Comparison of ENCODE assay signal across 21 cellular contexts in genomic region chr10:124509836-124510535, GRCh38. TPM values are rescaled to one million over a fixed set of nuclear protein-coding genes. Genes with fewer than 3 reads are reported as not detected.
DNase-seq lines count a peak whose midpoint lies in the region; ATAC-seq and TF ChIP-seq lines count a peak whose summit lies in the region.
"Had no signal": no experiment of that assay in that cellular context is flagged by ENCODE, and none has a peak within 500 bp of the region (broad histone marks: within the 10 kb centered on the region; RNA-seq: fewer than 3 reads in every experiment).

No MANE protein-coding gene starts in this region.

- H3K27me3 ChIP-seq in SJCRH30 (no peaks in the 10 kb centered on the region), endodermal cell (ENCODE audit: control insufficient read depth, insufficient read depth, low read length, poor library complexity, severe bottlenecking) (no peaks in the 10 kb centered on the region), neuronal stem cell (ENCODE audit: control insufficient read depth in 3 of 3, insufficient read depth in 3 of 3, low read depth in 1 of 3, low read length in 3 of 3) (no peaks in the 10 kb centered on the region)

- BruUV-seq in OCI-LY7 (replicated peaks; lab: Mats Ljungman, UMichigan): no TSS peak

- H3K4ac ChIP-seq in neuronal stem cell (ENCODE audit: low read length): no peak overlapping the region

- no peak overlapping the region for H2BK15ac ChIP-seq in neuronal stem cell (ENCODE audit: low read length)

- peak overlapping the region; percentile 30; the same call in 1 of the 2 replicates for H3K4me3 ChIP-seq in SJCRH30
- H3K4me3 ChIP-seq in endodermal cell (ENCODE audit: low read length): no peak overlapping the region
- no peak overlapping the region for H3K4me3 ChIP-seq in neuronal stem cell (ENCODE audit: low read length in 2 of 2)
- H3K4me3 ChIP-seq in OCI-LY7 (ENCODE audit: low read depth, low read length, poor library complexity, severe bottlenecking): no peak overlapping the region

- POLR2A ChIA-PET in OCI-LY7 (lab: Charles Lee): no interaction called here

- no peak overlapping the region for H2BK12ac ChIP-seq in neuronal stem cell (ENCODE audit: low read length)

- intact Hi-C loops in OCI-LY7 (cut with micrococcal nuclease; ENCODE audit: unreplicated experiment): no loop called here

- H3K27ac Mint-ChIP-seq in endodermal cell: no peak overlapping the region
- H3K27ac Mint-ChIP-seq: CD4-positive, alpha-beta T cell had no signal

- no peaks in the 10 kb centered on the region for H3K79me2 ChIP-seq in OCI-LY7 (ENCODE audit: insufficient read depth, low read depth, low read length)

- WGBS in endodermal cell (ENCODE audit: insufficient coverage in 1 of 2, insufficient read length in 1 of 2), 2 experiments: 89 to 94% methylated on average over 20 to 27 of the region's 27 CpGs
- no CpG with 5 or more reads among the region's 27 CpGs for whole genome bisulfite sequencing in neuronal stem cell (ENCODE audit: extremely low coverage in 2 of 2, insufficient read length in 2 of 2, insufficient replicate concordance in 1 of 2), 2 donors

- TF ChIP-seq CTCF in endodermal cell (conservative IDR thresholded peaks at IDR 0.05): no peak
- no peak for TF ChIP-seq CTCF in OCI-LY7 (conservative IDR thresholded peaks at IDR 0.05; ENCODE audit: low read length)

- H2BK120ac ChIP-seq in neuronal stem cell (ENCODE audit: low read depth, low read length): no peak overlapping the region

- H3K23ac ChIP-seq in neuronal stem cell (ENCODE audit: low read depth, low read length, poor library complexity): no peak overlapping the region

- H3K14ac ChIP-seq in neuronal stem cell (ENCODE audit: low read length): no peak overlapping the region

- H2AFZ ChIP-seq in neuronal stem cell (ENCODE audit: low read length) (no peak overlapping the region), OCI-LY7 (ENCODE audit: low read length) (no peak overlapping the region)

- no peak overlapping the region for H3K4me2 ChIP-seq in neuronal stem cell (ENCODE audit: insufficient read depth, low read length, poor library complexity, severe bottlenecking)
- H3K4me2 ChIP-seq in OCI-LY7 (ENCODE audit: low read length): no peak overlapping the region

- peaks cover 5% of the 10 kb centered on the region for H3K36me3 Mint-ChIP-seq in endodermal cell (ENCODE audit: low read depth)

- H3K79me1 ChIP-seq in neuronal stem cell (ENCODE audit: low read depth, low read length): no peaks in the 10 kb centered on the region

- H3K9ac ChIP-seq in endodermal cell (ENCODE audit: extremely low read depth, low read length, poor library complexity, severe bottlenecking) (no peak overlapping the region), neuronal stem cell (ENCODE audit: low read depth, low read length, poor library complexity) (no peak overlapping the region)

- H3K4me1 ChIP-seq in SJCRH30 (no peaks in the 10 kb centered on the region), endodermal cell (ENCODE audit: control insufficient read depth, insufficient read depth, low read length) (no peaks in the 10 kb centered on the region), neuronal stem cell (ENCODE audit: control insufficient read depth in 2 of 2, insufficient read depth in 1 of 2, low read depth in 1 of 2, low read length in 2 of 2) (peaks cover 0 to 3% of the 10 kb centered on the region in 2 donors), OCI-LY7 (ENCODE audit: insufficient read depth, low read length, poor library complexity, severe bottlenecking) (peaks cover 11% of the 10 kb centered on the region)
- H3K4me1 ChIP-seq: Caco-2 had no signal

- in situ Hi-C loops in ACHN (cut with HindIII; ENCODE audit: low pct_ligation_motif_present, low pct_unique_long_range_greater_than_20kb, low sequenced_read_pairs): no loop called here

- no peak overlapping the region for H2BK5ac ChIP-seq in neuronal stem cell (ENCODE audit: low read length)

- DNase-seq in ACHN: peak; percentile 11
- no peak for DNase-seq in SJCRH30
- peak; percentile 36 for DNase-seq in endodermal cell
- DNase-seq in neuronal stem cell (ENCODE audit: low spot score): no peak
- no peak for DNase-seq in NCI-H2029 (lab: John Stamatoyannopoulos, UW)
- DNase-seq in OCI-LY7 (ENCODE audit: low spot score): no peak
- DNase-seq: Caco-2; CD4-positive, alpha-beta T cell; DMS153; GF-D8; GOT3; KG1; NCI-H1417 treated with DMSO at 0.1 percent for 48 hours; NCI-H187 treated with DMSO at 0.1 percent for 48 hours; NCI-H526 had no signal

- H4K91ac ChIP-seq in neuronal stem cell (ENCODE audit: low read depth, low read length, poor library complexity): no peak overlapping the region

- H3K9me3 Mint-ChIP-seq in endodermal cell: no peaks in the 10 kb centered on the region
- H3K9me3 Mint-ChIP-seq: CD4-positive, alpha-beta T cell had no signal

- ATAC-seq in GM21390 (IDR thresholded peaks at IDR 0.05; ENCODE audit: unreplicated experiment) (no peak), HG03135 (IDR thresholded peaks at IDR 0.05; ENCODE audit: unreplicated experiment) (no peak)
- ATAC-seq: HepG2, Panc1, Right ventricle myocardium inferior had no signal

- no peak overlapping the region for H3K27ac ChIP-seq in SJCRH30
- peak overlapping the region; percentile 53 for H3K27ac ChIP-seq in endodermal cell (ENCODE audit: low read depth, low read length)
- H3K27ac ChIP-seq in neuronal stem cell (replicated peaks; ENCODE audit: low read length): no peak overlapping the region
- no peak overlapping the region for H3K27ac ChIP-seq in OCI-LY7 (ENCODE audit: low read depth, low read length, poor library complexity, severe bottlenecking)
- H3K27ac ChIP-seq: 22Rv1 had no signal

- H3K18ac ChIP-seq in neuronal stem cell (ENCODE audit: low read length): peak overlapping the region; percentile 25

- H4K20me1 ChIP-seq in OCI-LY7 (ENCODE audit: insufficient read depth, low read length): no peaks in the 10 kb centered on the region; the same call in 1 of the 2 replicates

- no peak overlapping the region for H3K4me3 Mint-ChIP-seq in endodermal cell
- H3K4me3 Mint-ChIP-seq: CD4-positive, alpha-beta T cell had no signal

- H3K36me3 ChIP-seq in SJCRH30 (no peaks in the 10 kb centered on the region), endodermal cell (ENCODE audit: control insufficient read depth, insufficient read depth, low read length) (no peaks in the 10 kb centered on the region), neuronal stem cell (replicated peaks in 1 of 2; ENCODE audit: control insufficient read depth in 2 of 2, insufficient read depth in 2 of 2, low read length in 2 of 2) (no peaks in the 10 kb centered on the region), OCI-LY7 (ENCODE audit: insufficient read depth, low read length) (no peaks in the 10 kb centered on the region)

- H2AK5ac ChIP-seq in neuronal stem cell (ENCODE audit: low read depth, low read length): no peak overlapping the region

- H3K9me2 ChIP-seq in OCI-LY7 (ENCODE audit: insufficient read depth, low read length): no peaks in the 10 kb centered on the region

- H3K9me3 ChIP-seq in SJCRH30 (replicated peaks): no peaks in the 10 kb centered on the region
- H3K9me3 ChIP-seq in endodermal cell (ENCODE audit: control insufficient read depth, low read length): no peaks in the 10 kb centered on the region
- no peaks in the 10 kb centered on the region for H3K9me3 ChIP-seq in neuronal stem cell (replicated peaks in 1 of 2; ENCODE audit: control insufficient read depth in 2 of 2, insufficient read depth in 1 of 2, low read depth in 1 of 2, low read length in 2 of 2)
- H3K9me3 ChIP-seq in OCI-LY7 (ENCODE audit: low read length): no peaks in the 10 kb centered on the region
- H3K9me3 ChIP-seq: Caco-2 had no signal

- no peaks in the 10 kb centered on the region for H3K4me1 Mint-ChIP-seq in endodermal cell

- CTCF ChIA-PET in OCI-LY7 (lab: Charles Lee; ENCODE audit: unreplicated experiment): interaction anchor here (0.6 kb wide), 1 partner anchor 175 kb away, joined by 3 read pairs; no protein-coding TSS in a partner anchor

- H3K27me3 Mint-ChIP-seq in endodermal cell (ENCODE audit: insufficient read depth): peaks cover 1% of the 10 kb centered on the region
- H3K27me3 Mint-ChIP-seq: CD4-positive, alpha-beta T cell had no signal

- no peak overlapping the region for H4K8ac ChIP-seq in neuronal stem cell (ENCODE audit: low read depth, low read length)

RNA-seq across cellular contexts. Expression of gene LHPP, which starts 48.4 kb away (rescaled TPM):
- 2.6 and 2.9 TPM in 2 replicates for total RNA-seq in SJCRH30 (2014; rRNA removed; shearing (Covaris generic))
- 10 to 100 TPM; 23.3 to 24.8 TPM for total RNA-seq in endodermal cell
- 13.3 TPM for polyA plus RNA-seq in endodermal cell (2013, experiment 1 of 2)
- 10.6 TPM for polyA plus RNA-seq in endodermal cell (2013, experiment 2 of 2)
- polyA plus RNA-seq in neuronal stem cell (2013, experiment 1 of 2): 14.7 TPM
- 13.6 TPM for polyA plus RNA-seq in neuronal stem cell (2013, experiment 2 of 2)
- total RNA-seq in OCI-LY7 (2014; rRNA removed; shearing (Covaris generic)): 19.1 and 30.3 TPM in 2 replicates
- total RNA-seq in OCI-LY7 (2022): 53.3 and 65.2 TPM in 2 replicates

Comparison
In these comparisons a context has a peak if more than half of its experiments do, and no peak if none do; other contexts are left out.
1. DNase-seq: peak in ACHN (single experiment) and endodermal cell (single experiment); none in SJCRH30 (0 of 2), neuronal stem cell (single experiment), NCI-H2029 (single experiment) and OCI-LY7 (single experiment).